In genomic region chr3:133901083-133901482, GRCh38 we compare ENCODE assay signal across 13 cellular contexts. TPM values are rescaled to one million over a fixed set of nuclear protein-coding genes. Genes with fewer than 3 reads are reported as not detected.
DNase-seq lines count a peak whose midpoint lies in the region; ATAC-seq and TF ChIP-seq lines count a peak whose summit lies in the region.
"Had no signal": no experiment of that assay in that cellular context is flagged by ENCODE, and none has a peak within 500 bp of the region (broad histone marks: within the 10 kb centered on the region; RNA-seq: fewer than 3 reads in every experiment).

No MANE protein-coding gene starts in this region.

- TF ChIP-seq POLR2A in HCT116 (IDR thresholded peaks at IDR 0.05; ENCODE audit: borderline replicate concordance, extremely low read depth, insufficient read depth, insufficient read length) (no peak), stomach (IDR thresholded peaks at IDR 0.05) (no peak)

- H3K4me1 ChIP-seq in BE2C, result no peaks in the 10 kb centered on the region
- no peaks in the 10 kb centered on the region for H3K4me1 ChIP-seq in HCT116 (ENCODE audit: control insufficient read depth in 1 of 2, insufficient read depth in 2 of 2, low read length in 2 of 2)
- H3K4me1 ChIP-seq in left ventricle myocardium inferior, result peaks cover 4% of the 10 kb centered on the region
- peaks cover 4% of the 10 kb centered on the region in 4 donors for H3K4me1 ChIP-seq in stomach
- H3K4me1 ChIP-seq: adrenal gland had no signal

- TF ChIP-seq EP300 in stomach (IDR thresholded peaks at IDR 0.05), result no peak

- DNase-seq in BE2C (no peak), HCT116 (ENCODE audit: low read depth, low spot score) (no peak), astrocyte of the cerebellum (ENCODE audit: low read depth) (no peak), left ventricle myocardium inferior (no peak), hippocampal formation (lab: John Stamatoyannopoulos, UW) (no peak), stomach (no peak)
- no peak for DNase-seq in activated effector memory CD4-positive, alpha-beta T cell treated with Interleukin-2 at 50 U/mL for 16 hours
- DNase-seq: adrenal gland, islet precursor cell, NCI-H1694, upper lobe of left lung had no signal

- H3K9ac ChIP-seq in HCT116 (ENCODE audit: low read length), result no peak overlapping the region

- H3K4me3 ChIP-seq in BE2C (ENCODE audit: low read depth, low read length) (no peak overlapping the region), HCT116 (replicated peaks in 1 of 2; ENCODE audit: low read depth in 1 of 2, low read length in 2 of 2) (no peak overlapping the region), astrocyte of the cerebellum (ENCODE audit: low read depth, low read length) (no peak overlapping the region), left ventricle myocardium inferior (no peak overlapping the region), stomach (no peak overlapping the region)
- H3K4me3 ChIP-seq: adrenal gland, skin epidermis, upper lobe of left lung had no signal

- peak; percentile 63 for ATAC-seq in HCT116
- ATAC-seq in GM19023 (IDR thresholded peaks at IDR 0.05; ENCODE audit: unreplicated experiment), result no peak

- 67 to 88% (median 86%) methylated on average over 1 of the region's 1 CpG for WGBS in stomach, 5 donors

- no peak overlapping the region for H3K27ac ChIP-seq in HCT116 (ENCODE audit: low read depth, low read length)
- no peak overlapping the region for H3K27ac ChIP-seq in left ventricle myocardium inferior (replicated peaks)
- no peak overlapping the region for H3K27ac ChIP-seq in stomach
- H3K27ac ChIP-seq: adrenal gland, skin epidermis, upper lobe of left lung had no signal

- H4K20me1 ChIP-seq in HCT116 (ENCODE audit: insufficient read depth), result no peaks in the 10 kb centered on the region

- CTCF ChIA-PET in HCT116 (lab: Charles Lee), result no interaction called here

- H3K9me3 ChIP-seq in BE2C, result no peaks in the 10 kb centered on the region
- no peaks in the 10 kb centered on the region; a peak in 1 of 4 replicates for H3K9me3 ChIP-seq in HCT116 (ENCODE audit: control insufficient read depth in 1 of 2, insufficient read depth in 1 of 2, low read depth in 1 of 2, low read length in 2 of 2)
- H3K9me3 ChIP-seq in left ventricle myocardium inferior (replicated peaks), result no peaks in the 10 kb centered on the region
- no peaks in the 10 kb centered on the region for H3K9me3 ChIP-seq in stomach
- H3K9me3 ChIP-seq: adrenal gland, upper lobe of left lung had no signal

- H3K27me3 ChIP-seq in BE2C (peaks cover 27% of the 10 kb centered on the region), HCT116 (ENCODE audit: insufficient read depth, low read length) (no peaks in the 10 kb centered on the region), left ventricle myocardium inferior (ENCODE audit: low read depth) (peaks cover 5% of the 10 kb centered on the region), stomach (peaks cover 0 to 12% (median 5%) of the 10 kb centered on the region in 3 donors)
- H3K27me3 ChIP-seq: adrenal gland had no signal

- H3K79me2 ChIP-seq in HCT116 (ENCODE audit: insufficient read depth, low read length), result no peaks in the 10 kb centered on the region

- RAD21 ChIA-PET in HCT116 (lab: Charles Lee; ENCODE audit: low non-redundant PET in 1 of 2, low total read pairs in 2 of 2, uncharacterized antibody in 2 of 2, unreplicated experiment in 2 of 2), result no interaction called here

- intact Hi-C loops in HCT116 (cut with micrococcal nuclease), result no loop called here
- intact Hi-C loops in left ventricle myocardium inferior (cut with micrococcal nuclease), result no loop called here
- intact Hi-C loops in stomach (cut with DNase I; ENCODE audit: low total_unique reads), result no loop called here

- H3K36me3 ChIP-seq in BE2C (no peaks in the 10 kb centered on the region), HCT116 (ENCODE audit: control insufficient read depth in 1 of 2, insufficient read depth in 2 of 2, low read length in 2 of 2) (no peaks in the 10 kb centered on the region), left ventricle myocardium inferior (no peaks in the 10 kb centered on the region), stomach (no peaks in the 10 kb centered on the region)
- H3K36me3 ChIP-seq: adrenal gland, upper lobe of left lung had no signal

- H3K4me2 ChIP-seq in HCT116 (ENCODE audit: low read length), result no peak overlapping the region

- TF ChIP-seq RAD21 in HCT116 (IDR thresholded peaks at IDR 0.05; ENCODE audit: low read depth), result peak; percentile 33; the same call in 1 of the 2 replicates

- H3K9me2 ChIP-seq in HCT116 (ENCODE audit: insufficient read depth), result no peaks in the 10 kb centered on the region

- no TSS peak for BruUV-seq in HCT116 (replicated peaks; lab: Mats Ljungman, UMichigan)

- H2AFZ ChIP-seq in HCT116 (ENCODE audit: low read depth, low read length, poor library complexity, severe bottlenecking), result no peak overlapping the region

- TF ChIP-seq CTCF in BE2C (IDR thresholded peaks at IDR 0.05; ENCODE audit: low read depth, low read length) (peak; percentile 41; the same call in 1 of the 2 replicates), HCT116 (IDR thresholded peaks at IDR 0.05 in 2 of 3, conservative IDR thresholded peaks at IDR 0.05 in 1 of 3; ENCODE audit: borderline replicate concordance in 1 of 3, insufficient read depth in 1 of 3, low read depth in 2 of 3, low read length in 2 of 3) (peak; percentile 9 to 56 (median 52); a peak in 5 of 6 replicates), astrocyte of the cerebellum (IDR thresholded peaks at IDR 0.05; ENCODE audit: low read depth, low read length, missing control alignments) (peak; percentile 4), left ventricle myocardium inferior (IDR thresholded peaks at IDR 0.05; ENCODE audit: borderline replicate concordance) (peak; percentile 75), stomach (IDR thresholded peaks at IDR 0.05) (peak in 1 of 7 experiments; percentile 12)

- POLR2A ChIA-PET in HCT116 (lab: Charles Lee), result no interaction called here

- in situ Hi-C loops in astrocyte of the cerebellum (cut with HindIII; ENCODE audit: low sequenced_read_pairs), result no loop called here

TF ChIP-seq in HCT116, 20 proteins besides CTCF, POLR2A, EP300 and RAD21:
- no peak for TF ChIP-seq TCF7L2 (IDR thresholded peaks at IDR 0.05; ENCODE audit: borderline replicate concordance, extremely low read depth, insufficient read depth, insufficient read length)
- TF ChIP-seq CEBPB (IDR thresholded peaks at IDR 0.05; ENCODE audit: low read depth), result no peak
TF ChIP-seq in HCT116: peak in this region for 0.

RNA-seq across cellular contexts. Expression of gene RAB6B, which starts 5.4 kb away (rescaled TPM):
- polyA plus RNA-seq in BE2C (2012; ENCODE audit: insufficient read depth, insufficient read length, low read depth), result 4.9 TPM
- total RNA-seq in HCT116 (2021; ENCODE audit: unreplicated experiment) (14.1 TPM), left ventricle myocardium inferior (59.1 TPM), stomach (1 to 10 TPM in 3 of 5 donors, under 1 TPM in 2; 0.58 to 6.1 (median 1.2) TPM)
- polyA plus RNA-seq in HCT116 (2012), result 12.2 and 14.9 TPM in 2 replicates
- polyA plus RNA-seq in stomach, result 1 to 10 TPM; 1.9 to 7.5 (median 1.9) TPM
